Comparison of ENCODE assay signal across 8 cellular contexts in genomic region chr14:105065280-105066228, GRCh38. TPM values are rescaled to one million over a fixed set of nuclear protein-coding genes. Genes with fewer than 3 reads are reported as not detected.
DNase-seq lines count a peak whose midpoint lies in the region; ATAC-seq, FAIRE-seq and TF ChIP-seq lines count a peak whose summit lies in the region.

Gene GPR132, minus strand, starts transcription at chr14:105065430. Its CDS starts 10,010 bp downstream, at chr14:105055420.

- H3K4me1 ChIP-seq in OCI-LY7 (ENCODE audit: insufficient read depth, low read length, poor library complexity, severe bottlenecking) (peaks cover 43% of the 10 kb centered on the region), kidney (ENCODE audit: control insufficient read depth in 1 of 2, insufficient read depth in 1 of 2, low read depth in 1 of 2, low read length in 2 of 2) (peaks cover 0 to 8% of the 10 kb centered on the region in 2 donors)

- POLR2A ChIA-PET in GM10248 (lab: Yijun Ruan, JAX) (interaction anchor here (0.6 to 1.0 kb wide), 3 partner anchors 7 to 813 kb away, joined by 3 to 5 read pairs (median 3); no protein-coding TSS in a partner anchor), OCI-LY7 (lab: Charles Lee) (no interaction called here)

- FAIRE-seq in kidney (lab: Jason Lieb, UNC): no peak

- no TSS peak for BruUV-seq in OCI-LY7 (replicated peaks; lab: Mats Ljungman, UMichigan)

- no peaks in the 10 kb centered on the region for H3K79me2 ChIP-seq in OCI-LY7 (ENCODE audit: insufficient read depth, low read depth, low read length)

- no peak within 1 kb of the TSS for H3K9ac ChIP-seq in kidney (ENCODE audit: low read length in 2 of 2)

- peak within 1 kb of the TSS; percentile 48 for H3K4me2 ChIP-seq in OCI-LY7 (ENCODE audit: low read length)

- CTCF ChIA-PET in GM10248 (lab: Yijun Ruan, JAX) (interaction anchor here (1.1 to 14.7 kb wide), 10 partner anchors 7 to 1371 kb away, joined by 3 to 148 read pairs (median 4); no protein-coding TSS in a partner anchor), OCI-LY7 (lab: Charles Lee; ENCODE audit: unreplicated experiment) (interaction anchor here (0.7 to 0.9 kb wide), 2 partner anchors 19 to 46 kb away, joined by 3 to 4 read pairs; no protein-coding TSS in a partner anchor)

- H2AFZ ChIP-seq in OCI-LY7 (ENCODE audit: low read length): peak within 1 kb of the TSS; percentile 78

- intact Hi-C loops in OCI-LY7 (cut with micrococcal nuclease; ENCODE audit: unreplicated experiment) (no loop called here), kidney (cut with DNase I) (no loop called here)

- no peaks in the 10 kb centered on the region for H3K9me3 ChIP-seq in OCI-LY7 (ENCODE audit: low read length)
- H3K9me3 ChIP-seq in kidney (ENCODE audit: control insufficient read depth in 1 of 2, low read length in 2 of 2): no peaks in the 10 kb centered on the region

- H3K27ac ChIP-seq in OCI-LY7 (ENCODE audit: low read depth, low read length, poor library complexity, severe bottlenecking): no peak within 1 kb of the TSS
- H3K27ac ChIP-seq in kidney (ENCODE audit: low read depth in 2 of 2, low read length in 2 of 2): no peak within 1 kb of the TSS

- TF ChIP-seq CTCF in GM10248 (IDR thresholded peaks at IDR 0.05; ENCODE audit: control extremely low read depth, extremely low read depth, low read depth, missing control alignments) (no peak), OCI-LY7 (conservative IDR thresholded peaks at IDR 0.05; ENCODE audit: low read length) (no peak), kidney (IDR thresholded peaks at IDR 0.05; ENCODE audit: borderline replicate concordance, extremely low read depth, insufficient read depth) (no peak)

- no peaks in the 10 kb centered on the region for H3K36me3 ChIP-seq in OCI-LY7 (ENCODE audit: insufficient read depth, low read length)
- H3K36me3 ChIP-seq in kidney (ENCODE audit: control insufficient read depth in 1 of 2, insufficient read depth in 2 of 2, low read length in 2 of 2): no peaks in the 10 kb centered on the region

- ATAC-seq in HG02610 (IDR thresholded peaks at IDR 0.05; ENCODE audit: unreplicated experiment): peak; percentile 50

- H3K9me2 ChIP-seq in OCI-LY7 (ENCODE audit: insufficient read depth, low read length): no peaks in the 10 kb centered on the region

- DNase-seq in GM10248 (ENCODE audit: extremely low spot score): peak; percentile 91
- DNase-seq in OCI-LY7 (ENCODE audit: low spot score): peak; percentile 48
- peak; percentile 79 for DNase-seq in activated T-helper 1 cell treated with Interleukin-2 at 50 U/mL for 16 hours (ENCODE audit: low read depth)
- peak; percentile 84 for DNase-seq in kidney
- peak; percentile 74 for DNase-seq in stimulated activated CD8-positive, alpha-beta memory T cell treated with anti-CD3 and anti-CD28 coated beads, Interleukin-12 subunit alpha, Interleukin-12 subunit beta, amount 100 ng/mL, for 4 hours (ENCODE audit: low read depth)
- DNase-seq in NCI-H774 (lab: John Stamatoyannopoulos, UW): no peak
- DNase-seq in AG08396 (ENCODE audit: low spot score): no peak

- H4K20me1 ChIP-seq in OCI-LY7 (ENCODE audit: insufficient read depth, low read length): no peaks in the 10 kb centered on the region

- H3K4me3 ChIP-seq in OCI-LY7 (ENCODE audit: low read depth, low read length, poor library complexity, severe bottlenecking) (peak within 1 kb of the TSS; percentile 29), kidney (ENCODE audit: low read length in 2 of 2) (no peak within 1 kb of the TSS)

RNA-seq across cellular contexts. Expression of gene GPR132, which starts in this region (rescaled TPM):
- total RNA-seq in OCI-LY7 (2014; rRNA removed; shearing (Covaris generic)): 0.10 and 1.0 TPM in 2 replicates
- total RNA-seq in OCI-LY7 (2022) (1.9 and 3.0 TPM in 2 replicates), kidney (4.2 TPM)
- 0.17 TPM for polyA plus RNA-seq in kidney (ENCODE audit: insufficient read depth, low read depth, low replicate concordance)

Comparison
In these comparisons a context has a peak if more than half of its experiments do, and no peak if none do; other contexts are left out.
1. DNase-seq: peak in GM10248 (single experiment), OCI-LY7 (single experiment), activated T-helper 1 cell treated with Interleukin-2 at 50 U/mL for 16 hours (single experiment), kidney (single experiment) and stimulated activated CD8-positive, alpha-beta memory T cell treated with anti-CD3 and anti-CD28 coated beads, Interleukin-12 subunit alpha, Interleukin-12 subunit beta, amount 100 ng/mL, for 4 hours (single experiment); none in NCI-H774 (single experiment) and AG08396 (single experiment).